10 cellular contexts compared by ENCODE assay signal in the genomic region with DNA sequence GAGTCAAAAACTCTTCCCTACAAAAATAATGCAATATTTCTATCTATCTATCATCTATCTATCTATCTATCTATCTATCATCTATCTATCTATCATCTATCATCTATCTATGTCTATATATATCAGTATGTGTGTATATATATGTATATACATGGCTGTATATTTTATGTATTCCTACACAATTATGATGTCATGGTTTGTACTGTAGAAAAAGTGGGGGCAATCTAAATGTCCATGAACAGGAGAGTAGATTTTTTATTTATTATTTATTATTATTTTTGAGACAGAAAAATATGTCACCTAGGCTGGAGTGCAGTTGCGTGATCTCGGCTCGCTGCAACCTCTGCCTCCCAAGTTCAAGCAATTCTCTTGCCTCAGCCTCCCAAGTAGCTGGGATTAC.
"Had no signal": no experiment of that assay in that cellular context is flagged by ENCODE, and none has a peak within 500 bp of the region (broad histone marks: within the 10 kb centered on the region; RNA-seq: fewer than 3 reads in every experiment).

No MANE protein-coding gene starts in this region.

- H3K9me3 Mint-ChIP-seq: mesothelial cell of epicardium, natural killer cell had no signal

- H3K36me3 ChIP-seq: gastrocnemius medialis, heart right ventricle, ovary, right atrium auricular region, stomach, thoracic aorta, transverse colon had no signal

- H3K27ac ChIP-seq: gastrocnemius medialis, heart right ventricle, ovary, right atrium auricular region, stomach, thoracic aorta, transverse colon had no signal

- H3K4me3 Mint-ChIP-seq: mesothelial cell of epicardium, natural killer cell, neural crest cell had no signal

- H3K4me1 ChIP-seq: gastrocnemius medialis, right atrium auricular region, stomach, transverse colon had no signal

- H3K9me3 ChIP-seq: gastrocnemius medialis, heart right ventricle, ovary, right atrium auricular region, stomach, thoracic aorta, transverse colon had no signal

- H3K4me3 ChIP-seq: gastrocnemius medialis, heart right ventricle, ovary, right atrium auricular region, stomach, transverse colon had no signal

- H3K27me3 ChIP-seq: gastrocnemius medialis, heart right ventricle, ovary, right atrium auricular region, stomach, transverse colon had no signal

- H3K36me3 Mint-ChIP-seq: mesothelial cell of epicardium, natural killer cell had no signal

- H3K27ac Mint-ChIP-seq: mesothelial cell of epicardium, natural killer cell had no signal
